Comparison of ENCODE assay signal across 12 cellular contexts in genomic region chr9:115328228-115328627, GRCh38.
DNase-seq lines count a peak whose midpoint lies in the region; ATAC-seq and TF ChIP-seq lines count a peak whose summit lies in the region.
"Had no signal": no experiment of that assay in that cellular context is flagged by ENCODE, and none has a peak within 500 bp of the region (broad histone marks: within the 10 kb centered on the region; RNA-seq: fewer than 3 reads in every experiment).

No MANE protein-coding gene starts in this region.

- H3K9me3 Mint-ChIP-seq in activated T-cell treated with anti-CD3 and anti-CD28 coated beads, Interleukin-2, amount 50 U/mL, for 4 hours = no peaks in the 10 kb centered on the region

- 45 to 53% (median 51%) methylated on average over 2 of the region's 2 CpGs for WGBS in heart left ventricle, 4 donors

- peak; percentile 61 for DNase-seq in EL
- DNase-seq in amniotic epithelial cell (ENCODE audit: low read depth) = peak; percentile 59
- peak in 4 of 5 donors; percentile 23 to 35 (median 33) for DNase-seq in heart left ventricle
- peak; percentile 63 for DNase-seq in renal cortical epithelial cell (ENCODE audit: low read depth)
- DNase-seq in NCI-H146 (lab: John Stamatoyannopoulos, UW) = no peak
- DNase-seq in activated T-cell treated with anti-CD3 and anti-CD28 coated beads, Interleukin-2, amount 50 U/mL, for 4 hours = no peak
- no peak for DNase-seq in effector CD8-positive, alpha-beta T cell (lab: John Stamatoyannopoulos, UW)
- DNase-seq in NOMO-1 treated with DMSO at 0.1 percent for 48 hours (lab: John Stamatoyannopoulos, UW; ENCODE audit: unreplicated experiment) = no peak
- DNase-seq: CD4-positive, CD25-positive, alpha-beta regulatory T cell; immature natural killer cell; naive B cell; NCI-H2227 treated with DMSO at 0.1 percent for 48 hours had no signal

- no peak overlapping the region for H3K27ac ChIP-seq in heart left ventricle

- no peak for TF ChIP-seq POLR2A in heart left ventricle (IDR thresholded peaks at IDR 0.05)

- intact Hi-C loops in heart left ventricle (cut with DNase I) = no loop called here

- H3K4me3 ChIP-seq in heart left ventricle = no peak overlapping the region

- H3K36me3 Mint-ChIP-seq in activated T-cell treated with anti-CD3 and anti-CD28 coated beads, Interleukin-2, amount 50 U/mL, for 4 hours (ENCODE audit: insufficient read depth) = no peaks in the 10 kb centered on the region
- H3K36me3 Mint-ChIP-seq: CD4-positive, CD25-positive, alpha-beta regulatory T cell; immature natural killer cell; naive B cell had no signal

- H3K4me3 Mint-ChIP-seq in activated T-cell treated with anti-CD3 and anti-CD28 coated beads, Interleukin-2, amount 50 U/mL, for 4 hours = no peak overlapping the region
- H3K4me3 Mint-ChIP-seq: CD4-positive, CD25-positive, alpha-beta regulatory T cell; immature natural killer cell; naive B cell had no signal

- peaks cover 0 to 12% (median 0%) of the 10 kb centered on the region in 12 donors for H3K4me1 ChIP-seq in heart left ventricle

- H3K4me1 Mint-ChIP-seq in activated T-cell treated with anti-CD3 and anti-CD28 coated beads, Interleukin-2, amount 50 U/mL, for 4 hours (ENCODE audit: low read depth) = no peaks in the 10 kb centered on the region
- H3K4me1 Mint-ChIP-seq: CD4-positive, CD25-positive, alpha-beta regulatory T cell; immature natural killer cell; naive B cell had no signal

- H3K9me3 ChIP-seq in heart left ventricle = no peaks in the 10 kb centered on the region

- peak in 2 of 4 donors; percentile 58 to 89 for ATAC-seq in heart left ventricle
- ATAC-seq in activated T-cell treated with anti-CD3 and anti-CD28 coated beads, Interleukin-2, amount 50 U/mL, for 4 hours = no peak

- no peaks in the 10 kb centered on the region for H3K36me3 ChIP-seq in heart left ventricle

- H3K27me3 ChIP-seq in heart left ventricle = no peaks in the 10 kb centered on the region

- TF ChIP-seq CTCF in heart left ventricle (IDR thresholded peaks at IDR 0.05) = no peak

- peaks cover 4% of the 10 kb centered on the region for H3K27me3 Mint-ChIP-seq in activated T-cell treated with anti-CD3 and anti-CD28 coated beads, Interleukin-2, amount 50 U/mL, for 4 hours (ENCODE audit: low read depth)

Comparison
In these comparisons a context has a peak if more than half of its experiments do, and no peak if none do; other contexts are left out.
1. DNase-seq: peak in EL (single experiment), amniotic epithelial cell (single experiment), heart left ventricle (4 of 5) and renal cortical epithelial cell (single experiment); none in NCI-H146 (single experiment), activated T-cell treated with anti-CD3 and anti-CD28 coated beads, Interleukin-2, amount 50 U/mL, for 4 hours (single experiment), effector CD8-positive, alpha-beta T cell (single experiment) and NOMO-1 treated with DMSO at 0.1 percent for 48 hours (single experiment).